In the genomic region with DNA sequence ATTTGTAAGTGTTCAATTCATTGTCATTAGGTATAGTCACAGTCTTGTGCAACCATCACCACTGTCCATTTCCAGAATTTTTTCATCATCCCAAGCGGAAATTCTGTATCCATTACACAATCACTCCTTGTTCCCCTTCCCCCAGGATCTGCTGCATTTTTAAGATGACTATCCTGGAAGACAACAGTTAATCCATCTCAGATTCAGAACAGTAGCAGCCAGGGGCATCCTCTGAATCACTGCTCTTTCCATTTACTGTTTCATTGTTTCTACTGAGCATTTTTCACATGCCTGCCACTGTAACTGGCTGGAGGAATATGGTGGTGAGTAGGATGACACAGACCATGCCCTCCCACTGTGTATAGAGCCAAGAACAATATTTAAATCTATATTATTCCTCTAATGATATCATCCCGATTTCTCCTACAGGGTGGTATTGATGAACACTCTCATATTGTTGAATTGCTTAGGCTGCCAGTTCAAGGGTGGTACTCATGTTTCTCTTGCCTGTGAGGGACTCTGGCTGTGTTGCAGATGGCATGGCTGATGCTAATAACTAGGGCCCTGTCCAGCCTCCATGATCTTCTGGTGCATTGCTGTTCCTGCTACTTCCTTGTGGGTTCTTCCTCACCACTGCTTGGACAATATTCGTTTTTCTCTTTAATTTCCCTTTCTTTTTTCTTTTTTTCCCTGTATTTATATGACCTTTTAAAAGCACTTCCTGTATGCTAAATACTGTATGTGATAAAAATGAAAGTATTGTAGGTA, we compare ENCODE assay signal across 9 cellular contexts. TPM values are rescaled to one million over a fixed set of nuclear protein-coding genes. Genes with fewer than 3 reads are reported as not detected.
DNase-seq lines count a peak whose midpoint lies in the region; ATAC-seq and TF ChIP-seq lines count a peak whose summit lies in the region.
"Had no signal": no experiment of that assay in that cellular context is flagged by ENCODE, and none has a peak within 500 bp of the region (broad histone marks: within the 10 kb centered on the region; RNA-seq: fewer than 3 reads in every experiment).

No MANE protein-coding gene starts in this region.

- DNase-seq in A673 (ENCODE audit: low spot score), result peak; percentile 82
- peak; percentile 96 for DNase-seq in HCEC 1CT
- DNase-seq in iPS DF 6.9 (ENCODE audit: low read depth, low spot score), result no peak
- no peak for DNase-seq in stimulated activated CD4-positive, alpha-beta T cell treated with anti-CD3 and anti-CD28 coated beads, Interleukin-2, amount 100 ng/mL, for 24 hours
- DNase-seq in activated effector memory CD4-positive, alpha-beta T cell treated with anti-CD3 and anti-CD28 coated beads, Interleukin-2, amount 50 U/mL, for 16 hours, result no peak
- DNase-seq: gastrocnemius medialis had no signal

- intact Hi-C loops in A673 (cut with micrococcal nuclease; ENCODE audit: unreplicated experiment), result loop anchor here (5.0 kb wide), 1 partner anchor 141 kb away; no protein-coding TSS in a partner anchor

- ATAC-seq in activated T-helper 17 cell treated with anti-CD3 and anti-CD28 coated beads, Interleukin-2, amount 50 U/mL, for 72 hours (replicated peaks), result peak; percentile 61
- no peak for ATAC-seq in GM21360 (IDR thresholded peaks at IDR 0.05; ENCODE audit: unreplicated experiment)
- ATAC-seq in HG02588 (IDR thresholded peaks at IDR 0.05; ENCODE audit: unreplicated experiment), result no peak

- peak overlapping the region; percentile 98 for H3K27ac Mint-ChIP-seq in activated T-helper 17 cell treated with anti-CD3 and anti-CD28 coated beads, Interleukin-2, amount 50 U/mL, for 72 hours

- CTCF ChIA-PET in A673 (lab: Charles Lee), result no interaction called here

- H3K27me3 ChIP-seq in A673 (replicated peaks; ENCODE audit: insufficient read depth, low read depth, low read length, poor library complexity) (no peaks in the 10 kb centered on the region), iPS DF 6.9 (ENCODE audit: control insufficient read depth, insufficient read depth, low read length) (no peaks in the 10 kb centered on the region)
- H3K27me3 ChIP-seq: gastrocnemius medialis had no signal

- peaks cover 45% of the 10 kb centered on the region for H3K4me1 Mint-ChIP-seq in activated T-helper 17 cell treated with anti-CD3 and anti-CD28 coated beads, Interleukin-2, amount 50 U/mL, for 72 hours

- H3K36me3 Mint-ChIP-seq in activated T-helper 17 cell treated with anti-CD3 and anti-CD28 coated beads, Interleukin-2, amount 50 U/mL, for 72 hours (ENCODE audit: low read depth), result peaks cover 5% of the 10 kb centered on the region

- H3K9me3 Mint-ChIP-seq in activated T-helper 17 cell treated with anti-CD3 and anti-CD28 coated beads, Interleukin-2, amount 50 U/mL, for 72 hours, result no peaks in the 10 kb centered on the region

- no TSS peak for BruUV-seq in A673 (replicated peaks; lab: Mats Ljungman, UMichigan)

- WGBS in iPS DF 6.9 (ENCODE audit: insufficient coverage, insufficient read length), result no CpG with 5 or more reads among the region's 3 CpGs

- peak overlapping the region; percentile 81 for H3K27ac ChIP-seq in A673 (ENCODE audit: low read depth, low read length, poor library complexity, severe bottlenecking)
- H3K27ac ChIP-seq in iPS DF 6.9 (ENCODE audit: low read length), result peak overlapping the region; percentile 26
- H3K27ac ChIP-seq: gastrocnemius medialis had no signal

- POLR2A ChIA-PET in A673 (lab: Charles Lee; ENCODE audit: low non-redundant PET), result interaction anchor here (0.6 kb wide), 2 partner anchors 80 to 96 kb away, joined by 3 to 4 read pairs; no protein-coding TSS in a partner anchor

- H3K36me3 ChIP-seq in A673 (ENCODE audit: insufficient read depth, low read length, poor library complexity, severe bottlenecking), result peaks cover 5% of the 10 kb centered on the region
- H3K36me3 ChIP-seq in iPS DF 6.9 (ENCODE audit: control insufficient read depth, insufficient read depth, low read length), result no peaks in the 10 kb centered on the region
- H3K36me3 ChIP-seq: gastrocnemius medialis had no signal

- H3K4me1 ChIP-seq in A673 (ENCODE audit: insufficient read depth, low read length, poor library complexity, severe bottlenecking) (peaks cover 77% of the 10 kb centered on the region), iPS DF 6.9 (ENCODE audit: control insufficient read depth, insufficient read depth, low read length) (peaks cover 12% of the 10 kb centered on the region; the same call in 1 of the 2 replicates)

- H3K4me3 ChIP-seq in A673 (ENCODE audit: low read depth, low read length, poor library complexity, severe bottlenecking) (peak overlapping the region; percentile 14), iPS DF 6.9 (ENCODE audit: low read length) (no peak overlapping the region)
- H3K4me3 ChIP-seq: gastrocnemius medialis had no signal

- no peaks in the 10 kb centered on the region for H3K27me3 Mint-ChIP-seq in activated T-helper 17 cell treated with anti-CD3 and anti-CD28 coated beads, Interleukin-2, amount 50 U/mL, for 72 hours

- H3K9me3 ChIP-seq in A673 (ENCODE audit: low read depth, low read length, poor library complexity, severe bottlenecking), result no peaks in the 10 kb centered on the region
- no peaks in the 10 kb centered on the region for H3K9me3 ChIP-seq in iPS DF 6.9 (ENCODE audit: control insufficient read depth, insufficient read depth, low read length)
- H3K9me3 ChIP-seq: gastrocnemius medialis had no signal

- H3K4me3 Mint-ChIP-seq in activated T-helper 17 cell treated with anti-CD3 and anti-CD28 coated beads, Interleukin-2, amount 50 U/mL, for 72 hours, result peak overlapping the region; percentile 72

- no peak for TF ChIP-seq CTCF in A673 (conservative IDR thresholded peaks at IDR 0.05; ENCODE audit: low read depth, low read length)

RNA-seq across cellular contexts. Expression of a gene that starts 59.0 kb away (rescaled TPM):
- total RNA-seq in A673 (2021), result 45.5 and 50.3 TPM in 2 replicates
- 10 to 100 TPM; 16.8 to 31.5 TPM for total RNA-seq in activated T-helper 17 cell treated with anti-CD3 and anti-CD28 coated beads, Interleukin-2, amount 50 U/mL, for 72 hours

Comparison
In these comparisons a context has a peak if more than half of its experiments do, and no peak if none do; other contexts are left out.
1. DNase-seq: peak in A673 (single experiment) and HCEC 1CT (single experiment); none in iPS DF 6.9 (single experiment), stimulated activated CD4-positive, alpha-beta T cell treated with anti-CD3 and anti-CD28 coated beads, Interleukin-2, amount 100 ng/mL, for 24 hours (0 of 2) and activated effector memory CD4-positive, alpha-beta T cell treated with anti-CD3 and anti-CD28 coated beads, Interleukin-2, amount 50 U/mL, for 16 hours (single experiment).